Comparison of ENCODE assay signal across 14 cellular contexts in genomic region chr7:40469481-40469880, GRCh38.
DNase-seq lines count a peak whose midpoint lies in the region; ATAC-seq and TF ChIP-seq lines count a peak whose summit lies in the region.
"Had no signal": no experiment of that assay in that cellular context is flagged by ENCODE, and none has a peak within 500 bp of the region (broad histone marks: within the 10 kb centered on the region; RNA-seq: fewer than 3 reads in every experiment).

No MANE protein-coding gene starts in this region.

- ATAC-seq in right lobe of liver (no peak), HG03159 (IDR thresholded peaks at IDR 0.05; ENCODE audit: unreplicated experiment) (no peak)
- no peak for ATAC-seq in effector memory CD8-positive, alpha-beta T cell (replicated peaks)
- ATAC-seq: activated T-cell treated with anti-CD3 and anti-CD28 coated beads, Interleukin-2, amount 50 U/mL, for 72 hours had no signal

- TF ChIP-seq CTCF in choroid plexus epithelial cell (conservative IDR thresholded peaks at IDR 0.05; ENCODE audit: low read depth, low read length) (no peak), right lobe of liver (IDR thresholded peaks at IDR 0.05) (no peak)

- H3K4me3 ChIP-seq in choroid plexus epithelial cell (ENCODE audit: low read depth, low read length) (no peak overlapping the region), right lobe of liver (no peak overlapping the region)
- H3K4me3 ChIP-seq: ovary had no signal

- H3K9me3 ChIP-seq in right lobe of liver = no peaks in the 10 kb centered on the region
- H3K9me3 ChIP-seq: ovary had no signal

- intact Hi-C loops in right lobe of liver (cut with DNase I) = no loop called here
- intact Hi-C loops in activated T-helper 1 cell treated with anti-CD3 and anti-CD28 coated beads, Interleukin-12 subunit alpha, Interleukin-12 subunit beta, Interleukin-2, Interleukin-4 antibody, amounts not matched to agents 30 ng/mL and 10 ng/mL and 1 ng/mL, durations not matched to agents 14 hours and 24 hours and 36 hours (cut with micrococcal nuclease) = no loop called here

- peak overlapping the region in 2 of 3 donors; percentile 22 to 82 for H3K27ac ChIP-seq in right lobe of liver
- H3K27ac ChIP-seq: ovary had no signal

- H3K27me3 Mint-ChIP-seq in effector memory CD8-positive, alpha-beta T cell = no peaks in the 10 kb centered on the region
- peaks cover 8% of the 10 kb centered on the region for H3K27me3 Mint-ChIP-seq in activated T-helper 1 cell treated with anti-CD3 and anti-CD28 coated beads, Interleukin-12 subunit alpha, Interleukin-12 subunit beta, Interleukin-2, Interleukin-4 antibody, amounts not matched to agents 30 ng/mL and 10 ng/mL and 1 ng/mL, durations not matched to agents 14 hours and 24 hours and 36 hours (ENCODE audit: insufficient read depth)

- H3K4me3 Mint-ChIP-seq in effector memory CD8-positive, alpha-beta T cell = no peak overlapping the region
- no peak overlapping the region for H3K4me3 Mint-ChIP-seq in activated T-helper 1 cell treated with anti-CD3 and anti-CD28 coated beads, Interleukin-12 subunit alpha, Interleukin-12 subunit beta, Interleukin-2, Interleukin-4 antibody, amounts not matched to agents 30 ng/mL and 10 ng/mL and 1 ng/mL, durations not matched to agents 14 hours and 24 hours and 36 hours
- H3K4me3 Mint-ChIP-seq: activated T-cell treated with anti-CD3 and anti-CD28 coated beads, Interleukin-2, amount 50 U/mL, for 72 hours had no signal

- H3K9me3 Mint-ChIP-seq in effector memory CD8-positive, alpha-beta T cell = peaks cover 15% of the 10 kb centered on the region in 2 donors
- H3K9me3 Mint-ChIP-seq in activated T-helper 1 cell treated with anti-CD3 and anti-CD28 coated beads, Interleukin-12 subunit alpha, Interleukin-12 subunit beta, Interleukin-2, Interleukin-4 antibody, amounts not matched to agents 30 ng/mL and 10 ng/mL and 1 ng/mL, durations not matched to agents 14 hours and 24 hours and 36 hours = no peaks in the 10 kb centered on the region

- TF ChIP-seq POLR2A in right lobe of liver (IDR thresholded peaks at IDR 0.05) = no peak

- H3K4me1 Mint-ChIP-seq in effector memory CD8-positive, alpha-beta T cell (ENCODE audit: low read depth in 2 of 2) = no peaks in the 10 kb centered on the region
- no peaks in the 10 kb centered on the region for H3K4me1 Mint-ChIP-seq in activated T-helper 1 cell treated with anti-CD3 and anti-CD28 coated beads, Interleukin-12 subunit alpha, Interleukin-12 subunit beta, Interleukin-2, Interleukin-4 antibody, amounts not matched to agents 30 ng/mL and 10 ng/mL and 1 ng/mL, durations not matched to agents 14 hours and 24 hours and 36 hours (ENCODE audit: low read depth)

- H3K36me3 ChIP-seq in right lobe of liver = no peaks in the 10 kb centered on the region
- H3K36me3 ChIP-seq: ovary had no signal

- WGBS in right lobe of liver (ENCODE audit: insufficient coverage, low coverage, low lambda C conversion rate, missing lambda C conversion rate) = 67% methylated on average over 3 of the region's 3 CpGs

- H3K27ac Mint-ChIP-seq in effector memory CD8-positive, alpha-beta T cell = no peak overlapping the region
- no peak overlapping the region for H3K27ac Mint-ChIP-seq in activated T-helper 1 cell treated with anti-CD3 and anti-CD28 coated beads, Interleukin-12 subunit alpha, Interleukin-12 subunit beta, Interleukin-2, Interleukin-4 antibody, amounts not matched to agents 30 ng/mL and 10 ng/mL and 1 ng/mL, durations not matched to agents 14 hours and 24 hours and 36 hours
- H3K27ac Mint-ChIP-seq: activated T-cell treated with anti-CD3 and anti-CD28 coated beads, Interleukin-2, amount 50 U/mL, for 72 hours had no signal

- peaks cover 0 to 14% (median 0%) of the 10 kb centered on the region in 4 donors for H3K4me1 ChIP-seq in right lobe of liver

- no peaks in the 10 kb centered on the region for H3K27me3 ChIP-seq in right lobe of liver
- H3K27me3 ChIP-seq: ovary had no signal

- no peaks in the 10 kb centered on the region for H3K36me3 Mint-ChIP-seq in effector memory CD8-positive, alpha-beta T cell (ENCODE audit: insufficient read depth)
- no peaks in the 10 kb centered on the region for H3K36me3 Mint-ChIP-seq in activated T-helper 1 cell treated with anti-CD3 and anti-CD28 coated beads, Interleukin-12 subunit alpha, Interleukin-12 subunit beta, Interleukin-2, Interleukin-4 antibody, amounts not matched to agents 30 ng/mL and 10 ng/mL and 1 ng/mL, durations not matched to agents 14 hours and 24 hours and 36 hours (ENCODE audit: low read depth)

- peak; percentile 63 for DNase-seq in A172 (ENCODE audit: low spot score)
- peak; percentile 69 for DNase-seq in HS-5 (ENCODE audit: low read depth)
- DNase-seq in choroid plexus epithelial cell (ENCODE audit: low read depth) = peak; percentile 86
- no peak for DNase-seq in right lobe of liver
- DNase-seq in effector memory CD8-positive, alpha-beta T cell = no peak
- no peak for DNase-seq in RPMI8226
- no peak for DNase-seq in activated T-helper 1 cell treated with anti-CD3 and anti-CD28 coated beads, Interleukin-12 subunit alpha, Interleukin-12 subunit beta, Interleukin-2, Interleukin-4 antibody, amounts not matched to agents 30 ng/mL and 10 ng/mL and 1 ng/mL, durations not matched to agents 14 hours and 24 hours and 36 hours (ENCODE audit: low spot score)
- DNase-seq: 8988T; activated T-cell treated with anti-CD3 and anti-CD28 coated beads, Interleukin-2, amount 50 U/mL, for 72 hours; central memory CD4-positive, alpha-beta T cell; NCI-H524 treated with DMSO at 0.1 percent for 48 hours; ovary; SIG-M5 had no signal

Comparison
In these comparisons a context has a peak if more than half of its experiments do, and no peak if none do; other contexts are left out.
1. DNase-seq: peak in A172 (single experiment), HS-5 (single experiment) and choroid plexus epithelial cell (single experiment); none in right lobe of liver (0 of 3), effector memory CD8-positive, alpha-beta T cell (0 of 3), RPMI8226 (single experiment) and activated T-helper 1 cell treated with anti-CD3 and anti-CD28 coated beads, Interleukin-12 subunit alpha, Interleukin-12 subunit beta, Interleukin-2, Interleukin-4 antibody, amounts not matched to agents 30 ng/mL and 10 ng/mL and 1 ng/mL, durations not matched to agents 14 hours and 24 hours and 36 hours (single experiment).